Comparison of ENCODE assay signal across 29 cellular contexts in the genomic region with DNA sequence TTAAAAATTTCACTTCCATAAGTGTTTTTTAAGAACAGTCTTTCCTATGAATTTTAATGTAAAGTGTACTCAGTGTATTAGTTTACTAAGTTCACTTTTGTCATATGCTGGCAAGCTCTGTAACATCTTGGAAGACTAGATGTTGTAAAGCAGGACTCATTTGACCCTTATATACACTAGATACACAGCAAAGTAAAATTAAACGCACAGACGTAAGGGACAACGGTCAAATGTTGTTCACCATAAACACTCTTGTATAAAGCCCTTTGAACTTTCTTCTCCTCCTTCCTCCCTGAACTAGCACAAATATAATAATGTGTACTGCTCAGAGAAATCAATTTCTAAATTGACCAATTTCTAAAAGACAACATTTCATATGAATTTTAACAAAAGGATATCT.
"Had no signal": no experiment of that assay in that cellular context is flagged by ENCODE, and none has a peak within 500 bp of the region (broad histone marks: within the 10 kb centered on the region; RNA-seq: fewer than 3 reads in every experiment).

No MANE protein-coding gene starts in this region.

- H3K27ac ChIP-seq: adrenal gland, breast epithelium, cardiac muscle cell, epithelial cell of prostate, esophagus squamous epithelium, gastroesophageal sphincter had no signal

- FAIRE-seq: endometrium, endothelial cell of umbilical vein had no signal

- H3K27me3 ChIP-seq: adrenal gland, breast epithelium, cardiac muscle cell, esophagus squamous epithelium, gastroesophageal sphincter had no signal

- H3K4me3 ChIP-seq: adrenal gland, breast epithelium, cardiac muscle cell, esophagus squamous epithelium, gastroesophageal sphincter had no signal

- H3K9me3 ChIP-seq: adrenal gland, breast epithelium, esophagus squamous epithelium, gastroesophageal sphincter had no signal

- H3K4me1 ChIP-seq: adrenal gland, breast epithelium, gastroesophageal sphincter had no signal

- ATAC-seq: activated CD4-positive, alpha-beta T cell treated with anti-CD3 and anti-CD28 coated beads for 36 hours; activated CD8-positive, alpha-beta memory T cell treated with anti-CD3 and anti-CD28 coated beads, Interleukin-2, amount 10 ng/mL, durations not matched to agents 7 days and 5 days; activated CD8-positive, alpha-beta T cell treated with anti-CD3 and anti-CD28 coated beads, Interleukin-2, amount 10 ng/mL, durations not matched to agents 7 days and 5 days; activated naive CD8-positive, alpha-beta T cell treated with anti-CD3 and anti-CD28 coated beads, Interleukin-2, amount 50 U/mL, for 24 hours; gastroesophageal sphincter had no signal

- DNase-seq: activated CD4-positive, alpha-beta memory T cell treated with anti-CD3 and anti-CD28 coated beads for 36 hours; activated CD4-positive, alpha-beta T cell treated with anti-CD3 and anti-CD28 coated beads for 36 hours; activated CD4-positive, alpha-beta T cell treated with anti-CD3 and anti-CD28 coated beads, Interleukin-2, amount 10 ng/mL, durations not matched to agents 24 days and 14 days; activated CD4-positive, CD25-positive, alpha-beta regulatory T cell; activated CD4-positive, CD25-positive, alpha-beta regulatory T cell treated with anti-CD3 and anti-CD28 coated beads, Interleukin-2, amount 50 U/mL, for 72 hours; activated CD8-positive, alpha-beta memory T cell treated with anti-CD3 and anti-CD28 coated beads, Interleukin-2, amount 10 ng/mL, durations not matched to agents 7 days and 5 days; activated CD8-positive, alpha-beta memory T cell treated with anti-CD3 and anti-CD28 coated beads, Interleukin-2, amount 50 U/mL, for 4 hours; activated CD8-positive, alpha-beta T cell treated with anti-CD3 and anti-CD28 coated beads, Interleukin-2, amount 10 ng/mL, durations not matched to agents 7 days and 5 days; activated effector memory CD4-positive, alpha-beta T cell treated with anti-CD3 and anti-CD28 coated beads, Interleukin-2, amount 50 U/mL, for 16 hours; activated naive CD4-positive, alpha-beta T cell treated with anti-CD3 and anti-CD28 coated beads for 36 hours; activated naive CD8-positive, alpha-beta T cell treated with anti-CD3 and anti-CD28 coated beads for 36 hours; activated naive CD8-positive, alpha-beta T cell treated with anti-CD3 and anti-CD28 coated beads, Interleukin-2, amount 50 U/mL, for 24 hours; activated T-cell treated with anti-CD3 and anti-CD28 coated beads, Interleukin-2, amount 50 U/mL, for 1 hour; activated T-cell treated with anti-CD3 and anti-CD28 coated beads, Interleukin-2, amount 50 U/mL, for 48 hours; adrenal gland; amygdala; aorta; central memory CD4-positive, alpha-beta T cell; cerebellar nuclear complex; effector CD8-positive, alpha-beta T cell; esophagus squamous epithelium; foreskin melanocyte; T-helper 2 cell had no signal

- H3K36me3 ChIP-seq: adrenal gland, breast epithelium, cardiac muscle cell, esophagus squamous epithelium, gastroesophageal sphincter had no signal
